In genomic region chr6:166330612-166331011, GRCh38 we compare ENCODE assay signal across 1 cellular context.
TF ChIP-seq lines count a peak whose summit lies in the region.

No MANE protein-coding gene starts in this region.

TF ChIP-seq in HepG2, 621 proteins besides CTCF, POLR2A, EP300 and RAD21 (continued from another document and continues in another):
- no peak for TF ChIP-seq ZNF318 (CRISPR knock-in tag; IDR thresholded peaks at IDR 0.05)
- TF ChIP-seq ZNF607 (CRISPR knock-in tag; IDR thresholded peaks at IDR 0.05; ENCODE audit: borderline replicate concordance), result no peak
- TF ChIP-seq ZNF549 (CRISPR knock-in tag; IDR thresholded peaks at IDR 0.05), result no peak
- no peak for TF ChIP-seq ZNF430 (CRISPR knock-in tag; IDR thresholded peaks at IDR 0.05)
- no peak for TF ChIP-seq MAFK (conservative IDR thresholded peaks at IDR 0.05 in 1 of 2, IDR thresholded peaks at IDR 0.05 in 1 of 2; ENCODE audit: low read length in 2 of 2)
- TF ChIP-seq CREM (IDR thresholded peaks at IDR 0.05), result no peak
- TF ChIP-seq CREM (CRISPR knock-in tag; IDR thresholded peaks at IDR 0.05), result no peak
- no peak for TF ChIP-seq GABPA (IDR thresholded peaks at IDR 0.05; ENCODE audit: low read depth, low read length)
- TF ChIP-seq GABPA (CRISPR knock-in tag; IDR thresholded peaks at IDR 0.05; ENCODE audit: low read depth), result 0 out of 2 replicates have a peak, but pooled peaks have one; percentile 33
- no peak for TF ChIP-seq ZKSCAN1 (IDR thresholded peaks at IDR 0.05; ENCODE audit: low read length)
- TF ChIP-seq MLX (CRISPR knock-in tag; IDR thresholded peaks at IDR 0.05), result peak; percentile 44; the same call in 1 of the 2 replicates
- TF ChIP-seq RBAK (CRISPR knock-in tag; IDR thresholded peaks at IDR 0.05), result 0 out of 2 replicates have a peak, but pooled peaks have one; percentile 33
- no peak for TF ChIP-seq ELK4 (CRISPR knock-in tag; IDR thresholded peaks at IDR 0.05; ENCODE audit: borderline replicate concordance)
- no peak for TF ChIP-seq DNMT1 (CRISPR knock-in tag; IDR thresholded peaks at IDR 0.05)
- TF ChIP-seq SMC3 (IDR thresholded peaks at IDR 0.05; ENCODE audit: low read length), result peak; percentile 35; the same call in 1 of the 2 replicates
- TF ChIP-seq, protein P1, sequence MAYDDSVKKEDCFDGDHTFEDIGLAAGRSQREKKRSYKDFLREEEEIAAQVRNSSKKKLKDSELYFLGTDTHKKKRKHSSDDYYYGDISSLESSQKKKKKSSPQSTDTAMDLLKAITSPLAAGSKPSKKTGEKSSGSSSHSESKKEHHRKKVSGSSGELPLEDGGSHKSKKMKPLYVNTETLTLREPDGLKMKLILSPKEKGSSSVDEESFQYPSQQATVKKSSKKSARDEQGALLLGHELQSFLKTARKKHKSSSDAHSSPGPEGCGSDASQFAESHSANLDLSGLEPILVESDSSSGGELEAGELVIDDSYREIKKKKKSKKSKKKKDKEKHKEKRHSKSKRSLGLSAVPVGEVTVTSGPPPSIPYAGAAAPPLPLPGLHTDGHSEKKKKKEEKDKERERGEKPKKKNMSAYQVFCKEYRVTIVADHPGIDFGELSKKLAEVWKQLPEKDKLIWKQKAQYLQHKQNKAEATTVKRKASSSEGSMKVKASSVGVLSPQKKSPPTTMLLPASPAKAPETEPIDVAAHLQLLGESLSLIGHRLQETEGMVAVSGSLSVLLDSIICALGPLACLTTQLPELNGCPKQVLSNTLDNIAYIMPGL (CRISPR knock-in tag; IDR thresholded peaks at IDR 0.05; ENCODE audit: borderline replicate concordance in 1 of 2, low read depth in 1 of 2), result peak; percentile 81 to 91; a peak in 3 of 4 replicates
- TF ChIP-seq ZNF652 (CRISPR knock-in tag; IDR thresholded peaks at IDR 0.05; ENCODE audit: borderline replicate concordance, low read depth), result peak; percentile 34; the same call in 1 of the 2 replicates
- TF ChIP-seq SETDB1 (CRISPR knock-in tag; IDR thresholded peaks at IDR 0.05; ENCODE audit: borderline replicate concordance), result no peak
- TF ChIP-seq AKNA (CRISPR knock-in tag; IDR thresholded peaks at IDR 0.05; ENCODE audit: borderline replicate concordance), result no peak
- TF ChIP-seq NCOA1 (CRISPR knock-in tag; IDR thresholded peaks at IDR 0.05), result no peak
- TF ChIP-seq PLRG1 (conservative IDR thresholded peaks at IDR 0.05), result no peak
- TF ChIP-seq ZSCAN12 (CRISPR knock-in tag; IDR thresholded peaks at IDR 0.05), result no peak
- peak; percentile 46; the same call in 1 of the 2 replicates for TF ChIP-seq ZBTB20 (CRISPR knock-in tag; IDR thresholded peaks at IDR 0.05; ENCODE audit: borderline replicate concordance, low read depth)
- TF ChIP-seq ARNTL (CRISPR knock-in tag; IDR thresholded peaks at IDR 0.05), result no peak
- TF ChIP-seq BRD4 (CRISPR knock-in tag; IDR thresholded peaks at IDR 0.05), result no peak
- TF ChIP-seq KDM5A (IDR thresholded peaks at IDR 0.05; ENCODE audit: borderline replicate concordance, low read length), result no peak; the same call in 1 of the 2 replicates
- TF ChIP-seq, protein P2, sequence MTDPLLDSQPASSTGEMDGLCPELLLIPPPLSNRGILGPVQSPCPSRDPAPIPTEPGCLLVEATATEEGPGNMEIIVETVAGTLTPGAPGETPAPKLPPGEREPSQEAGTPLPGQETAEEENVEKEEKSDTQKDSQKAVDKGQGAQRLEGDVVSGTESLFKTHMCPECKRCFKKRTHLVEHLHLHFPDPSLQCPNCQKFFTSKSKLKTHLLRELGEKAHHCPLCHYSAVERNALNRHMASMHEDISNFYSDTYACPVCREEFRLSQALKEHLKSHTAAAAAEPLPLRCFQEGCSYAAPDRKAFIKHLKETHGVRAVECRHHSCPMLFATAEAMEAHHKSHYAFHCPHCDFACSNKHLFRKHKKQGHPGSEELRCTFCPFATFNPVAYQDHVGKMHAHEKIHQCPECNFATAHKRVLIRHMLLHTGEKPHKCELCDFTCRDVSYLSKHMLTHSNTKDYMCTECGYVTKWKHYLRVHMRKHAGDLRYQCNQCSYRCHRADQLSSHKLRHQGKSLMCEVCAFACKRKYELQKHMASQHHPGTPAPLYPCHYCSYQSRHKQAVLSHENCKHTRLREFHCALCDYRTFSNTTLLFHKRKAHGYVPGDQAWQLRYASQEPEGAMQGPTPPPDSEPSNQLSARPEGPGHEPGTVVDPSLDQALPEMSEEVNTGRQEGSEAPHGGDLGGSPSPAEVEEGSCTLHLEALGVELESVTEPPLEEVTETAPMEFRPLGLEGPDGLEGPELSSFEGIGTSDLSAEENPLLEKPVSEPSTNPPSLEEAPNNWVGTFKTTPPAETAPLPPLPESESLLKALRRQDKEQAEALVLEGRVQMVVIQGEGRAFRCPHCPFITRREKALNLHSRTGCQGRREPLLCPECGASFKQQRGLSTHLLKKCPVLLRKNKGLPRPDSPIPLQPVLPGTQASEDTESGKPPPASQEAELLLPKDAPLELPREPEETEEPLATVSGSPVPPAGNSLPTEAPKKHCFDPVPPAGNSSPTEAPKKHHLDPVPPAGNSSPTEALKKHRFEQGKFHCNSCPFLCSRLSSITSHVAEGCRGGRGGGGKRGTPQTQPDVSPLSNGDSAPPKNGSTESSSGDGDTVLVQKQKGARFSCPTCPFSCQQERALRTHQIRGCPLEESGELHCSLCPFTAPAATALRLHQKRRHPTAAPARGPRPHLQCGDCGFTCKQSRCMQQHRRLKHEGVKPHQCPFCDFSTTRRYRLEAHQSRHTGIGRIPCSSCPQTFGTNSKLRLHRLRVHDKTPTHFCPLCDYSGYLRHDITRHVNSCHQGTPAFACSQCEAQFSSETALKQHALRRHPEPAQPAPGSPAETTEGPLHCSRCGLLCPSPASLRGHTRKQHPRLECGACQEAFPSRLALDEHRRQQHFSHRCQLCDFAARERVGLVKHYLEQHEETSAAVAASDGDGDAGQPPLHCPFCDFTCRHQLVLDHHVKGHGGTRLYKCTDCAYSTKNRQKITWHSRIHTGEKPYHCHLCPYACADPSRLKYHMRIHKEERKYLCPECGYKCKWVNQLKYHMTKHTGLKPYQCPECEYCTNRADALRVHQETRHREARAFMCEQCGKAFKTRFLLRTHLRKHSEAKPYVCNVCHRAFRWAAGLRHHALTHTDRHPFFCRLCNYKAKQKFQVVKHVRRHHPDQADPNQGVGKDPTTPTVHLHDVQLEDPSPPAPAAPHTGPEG (CRISPR knock-in tag; IDR thresholded peaks at IDR 0.05), result no peak
